ENCODE assay signal across 1 cellular context in the genomic region with DNA sequence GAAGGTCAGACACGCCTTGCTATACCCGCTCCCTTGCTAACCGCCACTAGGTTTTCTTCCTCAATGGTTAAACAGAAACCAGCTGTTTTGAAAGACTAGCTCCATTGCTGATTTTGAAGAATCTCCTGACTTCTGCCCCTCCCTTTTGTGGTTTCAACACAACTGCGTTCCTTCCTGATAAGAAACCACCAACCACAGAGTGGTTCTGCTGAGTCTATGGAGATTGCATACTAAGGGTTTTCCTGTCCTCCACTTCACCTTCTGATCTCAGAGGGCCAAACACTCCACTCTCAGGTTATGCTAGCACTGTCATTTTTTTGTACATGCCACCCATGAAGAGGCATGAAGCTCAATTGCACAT.
TF ChIP-seq lines count a peak whose summit lies in the region.

No MANE protein-coding gene starts in this region.

TF ChIP-seq in K562, 482 proteins besides CTCF, POLR2A, EP300 and RAD21 (continued from another document and continues in another):
- TF ChIP-seq IRF2 (CRISPR knock-in tag; IDR thresholded peaks at IDR 0.05), result no peak
- peak; percentile 56; the same call in 1 of the 2 replicates for TF ChIP-seq NR2C1 (IDR thresholded peaks at IDR 0.05)
- TF ChIP-seq NR2C1 (tag; IDR thresholded peaks at IDR 0.05), result no peak
- peak; percentile 74; the same call in 1 of the 2 replicates for TF ChIP-seq NFATC3 (IDR thresholded peaks at IDR 0.05)
- TF ChIP-seq ZNF551 (CRISPR knock-in tag; IDR thresholded peaks at IDR 0.05), result no peak
- TF ChIP-seq GATA2 (CRISPR knock-in tag; IDR thresholded peaks at IDR 0.05), result peak; percentile 92
- TF ChIP-seq, protein P1, sequence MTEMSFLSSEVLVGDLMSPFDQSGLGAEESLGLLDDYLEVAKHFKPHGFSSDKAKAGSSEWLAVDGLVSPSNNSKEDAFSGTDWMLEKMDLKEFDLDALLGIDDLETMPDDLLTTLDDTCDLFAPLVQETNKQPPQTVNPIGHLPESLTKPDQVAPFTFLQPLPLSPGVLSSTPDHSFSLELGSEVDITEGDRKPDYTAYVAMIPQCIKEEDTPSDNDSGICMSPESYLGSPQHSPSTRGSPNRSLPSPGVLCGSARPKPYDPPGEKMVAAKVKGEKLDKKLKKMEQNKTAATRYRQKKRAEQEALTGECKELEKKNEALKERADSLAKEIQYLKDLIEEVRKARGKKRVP (CRISPR knock-in tag; IDR thresholded peaks at IDR 0.05), result peak; percentile 54; the same call in 1 of the 2 replicates
- TF ChIP-seq, protein P2, sequence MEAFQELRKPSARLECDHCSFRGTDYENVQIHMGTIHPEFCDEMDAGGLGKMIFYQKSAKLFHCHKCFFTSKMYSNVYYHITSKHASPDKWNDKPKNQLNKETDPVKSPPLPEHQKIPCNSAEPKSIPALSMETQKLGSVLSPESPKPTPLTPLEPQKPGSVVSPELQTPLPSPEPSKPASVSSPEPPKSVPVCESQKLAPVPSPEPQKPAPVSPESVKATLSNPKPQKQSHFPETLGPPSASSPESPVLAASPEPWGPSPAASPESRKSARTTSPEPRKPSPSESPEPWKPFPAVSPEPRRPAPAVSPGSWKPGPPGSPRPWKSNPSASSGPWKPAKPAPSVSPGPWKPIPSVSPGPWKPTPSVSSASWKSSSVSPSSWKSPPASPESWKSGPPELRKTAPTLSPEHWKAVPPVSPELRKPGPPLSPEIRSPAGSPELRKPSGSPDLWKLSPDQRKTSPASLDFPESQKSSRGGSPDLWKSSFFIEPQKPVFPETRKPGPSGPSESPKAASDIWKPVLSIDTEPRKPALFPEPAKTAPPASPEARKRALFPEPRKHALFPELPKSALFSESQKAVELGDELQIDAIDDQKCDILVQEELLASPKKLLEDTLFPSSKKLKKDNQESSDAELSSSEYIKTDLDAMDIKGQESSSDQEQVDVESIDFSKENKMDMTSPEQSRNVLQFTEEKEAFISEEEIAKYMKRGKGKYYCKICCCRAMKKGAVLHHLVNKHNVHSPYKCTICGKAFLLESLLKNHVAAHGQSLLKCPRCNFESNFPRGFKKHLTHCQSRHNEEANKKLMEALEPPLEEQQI (IDR thresholded peaks at IDR 0.05), result peak; percentile 59
- no peak for TF ChIP-seq TAF7 (tag; IDR thresholded peaks at IDR 0.05)
- no peak for TF ChIP-seq ARHGAP35 (IDR thresholded peaks at IDR 0.05; ENCODE audit: partially characterized antibody)
- TF ChIP-seq, protein P3, sequence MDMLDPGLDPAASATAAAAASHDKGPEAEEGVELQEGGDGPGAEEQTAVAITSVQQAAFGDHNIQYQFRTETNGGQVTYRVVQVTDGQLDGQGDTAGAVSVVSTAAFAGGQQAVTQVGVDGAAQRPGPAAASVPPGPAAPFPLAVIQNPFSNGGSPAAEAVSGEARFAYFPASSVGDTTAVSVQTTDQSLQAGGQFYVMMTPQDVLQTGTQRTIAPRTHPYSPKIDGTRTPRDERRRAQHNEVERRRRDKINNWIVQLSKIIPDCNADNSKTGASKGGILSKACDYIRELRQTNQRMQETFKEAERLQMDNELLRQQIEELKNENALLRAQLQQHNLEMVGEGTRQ (CRISPR knock-in tag; IDR thresholded peaks at IDR 0.05), result no peak
- peak; percentile 80 for TF ChIP-seq ATF7 (IDR thresholded peaks at IDR 0.05)
- peak; percentile 96 for TF ChIP-seq ARID1B (IDR thresholded peaks at IDR 0.05)
- TF ChIP-seq, protein P4, sequence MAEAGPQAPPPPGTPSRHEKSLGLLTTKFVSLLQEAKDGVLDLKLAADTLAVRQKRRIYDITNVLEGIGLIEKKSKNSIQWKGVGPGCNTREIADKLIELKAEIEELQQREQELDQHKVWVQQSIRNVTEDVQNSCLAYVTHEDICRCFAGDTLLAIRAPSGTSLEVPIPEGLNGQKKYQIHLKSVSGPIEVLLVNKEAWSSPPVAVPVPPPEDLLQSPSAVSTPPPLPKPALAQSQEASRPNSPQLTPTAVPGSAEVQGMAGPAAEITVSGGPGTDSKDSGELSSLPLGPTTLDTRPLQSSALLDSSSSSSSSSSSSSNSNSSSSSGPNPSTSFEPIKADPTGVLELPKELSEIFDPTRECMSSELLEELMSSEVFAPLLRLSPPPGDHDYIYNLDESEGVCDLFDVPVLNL (CRISPR knock-in tag; IDR thresholded peaks at IDR 0.05; ENCODE audit: low read depth), result no peak
- TF ChIP-seq, protein P5, sequence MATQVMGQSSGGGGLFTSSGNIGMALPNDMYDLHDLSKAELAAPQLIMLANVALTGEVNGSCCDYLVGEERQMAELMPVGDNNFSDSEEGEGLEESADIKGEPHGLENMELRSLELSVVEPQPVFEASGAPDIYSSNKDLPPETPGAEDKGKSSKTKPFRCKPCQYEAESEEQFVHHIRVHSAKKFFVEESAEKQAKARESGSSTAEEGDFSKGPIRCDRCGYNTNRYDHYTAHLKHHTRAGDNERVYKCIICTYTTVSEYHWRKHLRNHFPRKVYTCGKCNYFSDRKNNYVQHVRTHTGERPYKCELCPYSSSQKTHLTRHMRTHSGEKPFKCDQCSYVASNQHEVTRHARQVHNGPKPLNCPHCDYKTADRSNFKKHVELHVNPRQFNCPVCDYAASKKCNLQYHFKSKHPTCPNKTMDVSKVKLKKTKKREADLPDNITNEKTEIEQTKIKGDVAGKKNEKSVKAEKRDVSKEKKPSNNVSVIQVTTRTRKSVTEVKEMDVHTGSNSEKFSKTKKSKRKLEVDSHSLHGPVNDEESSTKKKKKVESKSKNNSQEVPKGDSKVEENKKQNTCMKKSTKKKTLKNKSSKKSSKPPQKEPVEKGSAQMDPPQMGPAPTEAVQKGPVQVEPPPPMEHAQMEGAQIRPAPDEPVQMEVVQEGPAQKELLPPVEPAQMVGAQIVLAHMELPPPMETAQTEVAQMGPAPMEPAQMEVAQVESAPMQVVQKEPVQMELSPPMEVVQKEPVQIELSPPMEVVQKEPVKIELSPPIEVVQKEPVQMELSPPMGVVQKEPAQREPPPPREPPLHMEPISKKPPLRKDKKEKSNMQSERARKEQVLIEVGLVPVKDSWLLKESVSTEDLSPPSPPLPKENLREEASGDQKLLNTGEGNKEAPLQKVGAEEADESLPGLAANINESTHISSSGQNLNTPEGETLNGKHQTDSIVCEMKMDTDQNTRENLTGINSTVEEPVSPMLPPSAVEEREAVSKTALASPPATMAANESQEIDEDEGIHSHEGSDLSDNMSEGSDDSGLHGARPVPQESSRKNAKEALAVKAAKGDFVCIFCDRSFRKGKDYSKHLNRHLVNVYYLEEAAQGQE (CRISPR knock-in tag; IDR thresholded peaks at IDR 0.05; ENCODE audit: low read depth), result no peak
- TF ChIP-seq PTRF (tag; IDR thresholded peaks at IDR 0.05), result no peak
- no peak for TF ChIP-seq RAD51 (IDR thresholded peaks at IDR 0.05; ENCODE audit: borderline replicate concordance, low read depth)
- no peak for TF ChIP-seq KLF6 (CRISPR knock-in tag; IDR thresholded peaks at IDR 0.05; ENCODE audit: borderline replicate concordance)
- 0 out of 2 replicates have a peak, but pooled peaks have one; percentile 71 for TF ChIP-seq TCF7 (IDR thresholded peaks at IDR 0.05; ENCODE audit: borderline replicate concordance)
- peak; percentile 98 to 99 for TF ChIP-seq KDM1A (IDR thresholded peaks at IDR 0.05)
- no peak for TF ChIP-seq MCM5 (IDR thresholded peaks at IDR 0.05; ENCODE audit: low read depth)
- TF ChIP-seq ZNF699 (CRISPR knock-in tag; IDR thresholded peaks at IDR 0.05; ENCODE audit: insufficient replicate concordance), result no peak
- no peak for TF ChIP-seq PRPF4 (IDR thresholded peaks at IDR 0.05; ENCODE audit: insufficient read depth, low read depth, low read length, poor library complexity, severe bottlenecking)
- peak; percentile 94 for TF ChIP-seq BCOR (IDR thresholded peaks at IDR 0.05)
- TF ChIP-seq, protein P6, sequence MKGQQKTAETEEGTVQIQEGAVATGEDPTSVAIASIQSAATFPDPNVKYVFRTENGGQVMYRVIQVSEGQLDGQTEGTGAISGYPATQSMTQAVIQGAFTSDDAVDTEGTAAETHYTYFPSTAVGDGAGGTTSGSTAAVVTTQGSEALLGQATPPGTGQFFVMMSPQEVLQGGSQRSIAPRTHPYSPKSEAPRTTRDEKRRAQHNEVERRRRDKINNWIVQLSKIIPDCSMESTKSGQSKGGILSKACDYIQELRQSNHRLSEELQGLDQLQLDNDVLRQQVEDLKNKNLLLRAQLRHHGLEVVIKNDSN (CRISPR knock-in tag; IDR thresholded peaks at IDR 0.05), result no peak
- no peak for TF ChIP-seq ZNF232 (CRISPR knock-in tag; IDR thresholded peaks at IDR 0.05)
- no peak for TF ChIP-seq SRF (CRISPR knock-in tag; IDR thresholded peaks at IDR 0.05)
- no peak for TF ChIP-seq HDAC6 (IDR thresholded peaks at IDR 0.05; ENCODE audit: low read depth, low read length)
- TF ChIP-seq KDM2B (CRISPR knock-in tag; IDR thresholded peaks at IDR 0.05), result no peak
- TF ChIP-seq, protein P7, sequence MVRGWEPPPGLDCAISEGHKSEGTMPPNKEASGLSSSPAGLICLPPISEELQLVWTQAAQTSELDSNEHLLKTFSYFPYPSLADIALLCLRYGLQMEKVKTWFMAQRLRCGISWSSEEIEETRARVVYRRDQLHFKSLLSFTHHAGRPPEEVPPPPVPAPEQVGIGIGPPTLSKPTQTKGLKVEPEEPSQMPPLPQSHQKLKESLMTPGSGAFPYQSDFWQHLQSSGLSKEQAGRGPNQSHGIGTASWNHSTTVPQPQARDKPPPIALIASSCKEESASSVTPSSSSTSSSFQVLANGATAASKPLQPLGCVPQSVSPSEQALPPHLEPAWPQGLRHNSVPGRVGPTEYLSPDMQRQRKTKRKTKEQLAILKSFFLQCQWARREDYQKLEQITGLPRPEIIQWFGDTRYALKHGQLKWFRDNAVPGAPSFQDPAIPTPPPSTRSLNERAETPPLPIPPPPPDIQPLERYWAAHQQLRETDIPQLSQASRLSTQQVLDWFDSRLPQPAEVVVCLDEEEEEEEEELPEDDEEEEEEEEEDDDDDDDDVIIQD (CRISPR knock-in tag; IDR thresholded peaks at IDR 0.05), result no peak
- TF ChIP-seq, protein P8, sequence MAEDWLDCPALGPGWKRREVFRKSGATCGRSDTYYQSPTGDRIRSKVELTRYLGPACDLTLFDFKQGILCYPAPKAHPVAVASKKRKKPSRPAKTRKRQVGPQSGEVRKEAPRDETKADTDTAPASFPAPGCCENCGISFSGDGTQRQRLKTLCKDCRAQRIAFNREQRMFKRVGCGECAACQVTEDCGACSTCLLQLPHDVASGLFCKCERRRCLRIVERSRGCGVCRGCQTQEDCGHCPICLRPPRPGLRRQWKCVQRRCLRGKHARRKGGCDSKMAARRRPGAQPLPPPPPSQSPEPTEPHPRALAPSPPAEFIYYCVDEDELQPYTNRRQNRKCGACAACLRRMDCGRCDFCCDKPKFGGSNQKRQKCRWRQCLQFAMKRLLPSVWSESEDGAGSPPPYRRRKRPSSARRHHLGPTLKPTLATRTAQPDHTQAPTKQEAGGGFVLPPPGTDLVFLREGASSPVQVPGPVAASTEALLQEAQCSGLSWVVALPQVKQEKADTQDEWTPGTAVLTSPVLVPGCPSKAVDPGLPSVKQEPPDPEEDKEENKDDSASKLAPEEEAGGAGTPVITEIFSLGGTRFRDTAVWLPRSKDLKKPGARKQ (CRISPR knock-in tag; IDR thresholded peaks at IDR 0.05), result no peak
- TF ChIP-seq PRMT5 (CRISPR knock-in tag; IDR thresholded peaks at IDR 0.05), result no peak
- TF ChIP-seq ZNF717 (CRISPR knock-in tag; IDR thresholded peaks at IDR 0.05), result no peak
- no peak for TF ChIP-seq RBM14 (IDR thresholded peaks at IDR 0.05; ENCODE audit: borderline replicate concordance, insufficient read depth, low read depth, low read length)
- TF ChIP-seq, protein P9, sequence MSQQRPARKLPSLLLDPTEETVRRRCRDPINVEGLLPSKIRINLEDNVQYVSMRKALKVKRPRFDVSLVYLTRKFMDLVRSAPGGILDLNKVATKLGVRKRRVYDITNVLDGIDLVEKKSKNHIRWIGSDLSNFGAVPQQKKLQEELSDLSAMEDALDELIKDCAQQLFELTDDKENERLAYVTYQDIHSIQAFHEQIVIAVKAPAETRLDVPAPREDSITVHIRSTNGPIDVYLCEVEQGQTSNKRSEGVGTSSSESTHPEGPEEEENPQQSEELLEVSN (IDR thresholded peaks at IDR 0.05; ENCODE audit: borderline replicate concordance in 1 of 2, extremely low read depth in 1 of 2, insufficient read depth in 1 of 2, insufficient read length in 1 of 2, low read depth in 1 of 2, low read length in 1 of 2, poor library complexity in 1 of 2, severe bottlenecking in 1 of 2), result no peak
- TF ChIP-seq, protein P10, sequence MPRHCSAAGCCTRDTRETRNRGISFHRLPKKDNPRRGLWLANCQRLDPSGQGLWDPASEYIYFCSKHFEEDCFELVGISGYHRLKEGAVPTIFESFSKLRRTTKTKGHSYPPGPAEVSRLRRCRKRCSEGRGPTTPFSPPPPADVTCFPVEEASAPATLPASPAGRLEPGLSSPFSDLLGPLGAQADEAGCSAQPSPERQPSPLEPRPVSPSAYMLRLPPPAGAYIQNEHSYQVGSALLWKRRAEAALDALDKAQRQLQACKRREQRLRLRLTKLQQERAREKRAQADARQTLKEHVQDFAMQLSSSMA (CRISPR knock-in tag; IDR thresholded peaks at IDR 0.05), result no peak
- TF ChIP-seq MCM7 (IDR thresholded peaks at IDR 0.05), result no peak
- TF ChIP-seq CXXC5 (CRISPR knock-in tag; IDR thresholded peaks at IDR 0.05), result peak; percentile 100
- TF ChIP-seq, protein P11, sequence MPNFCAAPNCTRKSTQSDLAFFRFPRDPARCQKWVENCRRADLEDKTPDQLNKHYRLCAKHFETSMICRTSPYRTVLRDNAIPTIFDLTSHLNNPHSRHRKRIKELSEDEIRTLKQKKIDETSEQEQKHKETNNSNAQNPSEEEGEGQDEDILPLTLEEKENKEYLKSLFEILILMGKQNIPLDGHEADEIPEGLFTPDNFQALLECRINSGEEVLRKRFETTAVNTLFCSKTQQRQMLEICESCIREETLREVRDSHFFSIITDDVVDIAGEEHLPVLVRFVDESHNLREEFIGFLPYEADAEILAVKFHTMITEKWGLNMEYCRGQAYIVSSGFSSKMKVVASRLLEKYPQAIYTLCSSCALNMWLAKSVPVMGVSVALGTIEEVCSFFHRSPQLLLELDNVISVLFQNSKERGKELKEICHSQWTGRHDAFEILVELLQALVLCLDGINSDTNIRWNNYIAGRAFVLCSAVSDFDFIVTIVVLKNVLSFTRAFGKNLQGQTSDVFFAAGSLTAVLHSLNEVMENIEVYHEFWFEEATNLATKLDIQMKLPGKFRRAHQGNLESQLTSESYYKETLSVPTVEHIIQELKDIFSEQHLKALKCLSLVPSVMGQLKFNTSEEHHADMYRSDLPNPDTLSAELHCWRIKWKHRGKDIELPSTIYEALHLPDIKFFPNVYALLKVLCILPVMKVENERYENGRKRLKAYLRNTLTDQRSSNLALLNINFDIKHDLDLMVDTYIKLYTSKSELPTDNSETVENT (CRISPR knock-in tag; IDR thresholded peaks at IDR 0.05), result no peak
- no peak for TF ChIP-seq MED1 (CRISPR knock-in tag; IDR thresholded peaks at IDR 0.05; ENCODE audit: borderline replicate concordance)
- TF ChIP-seq DPF2 (IDR thresholded peaks at IDR 0.05), result peak; percentile 94
- TF ChIP-seq ZNF696 (CRISPR knock-in tag; conservative IDR thresholded peaks at IDR 0.05), result no peak
- no peak for TF ChIP-seq ZC3H11A (IDR thresholded peaks at IDR 0.05; ENCODE audit: low read depth, low read length)
- TF ChIP-seq, protein P12, sequence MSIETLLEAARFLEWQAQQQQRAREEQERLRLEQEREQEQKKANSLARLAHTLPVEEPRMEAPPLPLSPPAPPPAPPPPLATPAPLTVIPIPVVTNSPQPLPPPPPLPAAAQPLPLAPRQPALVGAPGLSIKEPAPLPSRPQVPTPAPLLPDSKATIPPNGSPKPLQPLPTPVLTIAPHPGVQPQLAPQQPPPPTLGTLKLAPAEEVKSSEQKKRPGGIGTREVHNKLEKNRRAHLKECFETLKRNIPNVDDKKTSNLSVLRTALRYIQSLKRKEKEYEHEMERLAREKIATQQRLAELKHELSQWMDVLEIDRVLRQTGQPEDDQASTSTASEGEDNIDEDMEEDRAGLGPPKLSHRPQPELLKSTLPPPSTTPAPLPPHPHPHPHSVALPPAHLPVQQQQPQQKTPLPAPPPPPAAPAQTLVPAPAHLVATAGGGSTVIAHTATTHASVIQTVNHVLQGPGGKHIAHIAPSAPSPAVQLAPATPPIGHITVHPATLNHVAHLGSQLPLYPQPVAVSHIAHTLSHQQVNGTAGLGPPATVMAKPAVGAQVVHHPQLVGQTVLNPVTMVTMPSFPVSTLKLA (conservative IDR thresholded peaks at IDR 0.05), result peak in 1 of 2 experiments; percentile 62; a peak in 2 of 4 replicates
- TF ChIP-seq MXI1 (IDR thresholded peaks at IDR 0.05; ENCODE audit: low read depth, low read length), result no peak
